In genomic region chr2:10132596-10132995, GRCh38 we compare ENCODE assay signal across 17 cellular contexts. TPM values are rescaled to one million over a fixed set of nuclear protein-coding genes. Genes with fewer than 3 reads are reported as not detected.
A peak's percentile ranks its signal among the peaks of the same experiment; 100 is the strongest.
DNase-seq lines count a peak whose midpoint lies in the region; ATAC-seq, FAIRE-seq and TF ChIP-seq lines count a peak whose summit lies in the region.
"Had no signal": no experiment of that assay in that cellular context is flagged by ENCODE, and none has a peak within 500 bp of the region (broad histone marks: within the 10 kb centered on the region; RNA-seq: fewer than 3 reads in every experiment).

No MANE protein-coding gene starts in this region.

- no peak overlapping the region for H3K56ac ChIP-seq in H1 (replicated peaks; ENCODE audit: insufficient read length, low read depth, low read length)

- H4K91ac ChIP-seq in H1 (replicated peaks; ENCODE audit: insufficient read length, low read length): no peak overlapping the region

- H2AK5ac ChIP-seq in H1 (ENCODE audit: low read depth, low read length): no peak overlapping the region

- H3K79me2 ChIP-seq in H1 (ENCODE audit: control insufficient read depth in 1 of 2, insufficient read depth in 2 of 2, low read length in 2 of 2): peaks cover 0 to 4% of the 10 kb centered on the region in 2 experiments; a peak in 1 of 4 replicates

- H3K14ac ChIP-seq in H1 (ENCODE audit: insufficient read length): no peak overlapping the region

- no peaks in the 10 kb centered on the region for H3K9me3 ChIP-seq in H1 (ENCODE audit: insufficient read depth in 2 of 2, low read depth in 1 of 2, low read length in 1 of 2)
- H3K9me3 ChIP-seq: esophagus muscularis mucosa, right atrium auricular region, stomach had no signal

- H2BK5ac ChIP-seq in H1 (ENCODE audit: low read depth, low read length): no peak overlapping the region

- H3K27me3 Mint-ChIP-seq in activated naive CD4-positive, alpha-beta T cell treated with anti-CD3 and anti-CD28 coated beads, Interleukin-2, amount 10 ng/mL, durations not matched to agents 7 days and 5 days: no peaks in the 10 kb centered on the region

- peak; percentile 5 for ATAC-seq in stimulated activated effector memory CD8-positive, alpha-beta T cell treated with anti-CD3 and anti-CD28 coated beads, Interleukin-12 subunit alpha, Interleukin-12 subunit beta, amount 100 ng/mL, for 72 hours
- ATAC-seq in GM21360 (IDR thresholded peaks at IDR 0.05; ENCODE audit: unreplicated experiment): no peak

- no peaks in the 10 kb centered on the region for H3K27me3 ChIP-seq in H1 (replicated peaks in 1 of 4; ENCODE audit: control insufficient read depth in 3 of 4, extremely low read depth in 1 of 4, insufficient read depth in 3 of 4, low read length in 3 of 4)
- H3K27me3 ChIP-seq: esophagus muscularis mucosa, right atrium auricular region, stomach had no signal

- peaks cover 7 to 11% of the 10 kb centered on the region in 2 experiments for H4K20me1 ChIP-seq in H1 (replicated peaks in 1 of 2; ENCODE audit: control insufficient read depth in 1 of 2, insufficient read depth in 2 of 2, low read length in 2 of 2)

- H3K79me1 ChIP-seq in H1 (ENCODE audit: low read depth, low read length): peaks cover 2% of the 10 kb centered on the region; the same call in 1 of the 2 replicates

- H3K9me3 Mint-ChIP-seq in activated naive CD4-positive, alpha-beta T cell treated with anti-CD3 and anti-CD28 coated beads, Interleukin-2, amount 10 ng/mL, durations not matched to agents 7 days and 5 days: no peaks in the 10 kb centered on the region
- H3K9me3 Mint-ChIP-seq in stimulated activated effector memory CD8-positive, alpha-beta T cell treated with anti-CD3 and anti-CD28 coated beads, Interleukin-12 subunit alpha, Interleukin-12 subunit beta, amount 100 ng/mL, for 72 hours: no peaks in the 10 kb centered on the region

- TF ChIP-seq CTCF in H1 (IDR thresholded peaks at IDR 0.05; ENCODE audit: control extremely low read depth in 1 of 3, insufficient read depth in 1 of 3, low read depth in 1 of 3, low read length in 3 of 3): no peak

- FAIRE-seq in H1 (lab: Jason Lieb, UNC): no peak
- FAIRE-seq: TTC549 had no signal

- H3K18ac ChIP-seq in H1 (ENCODE audit: extremely low read depth, low read length): no peak overlapping the region

- H2BK15ac ChIP-seq in H1 (ENCODE audit: low read length): no peak overlapping the region

- no peak overlapping the region for H2BK120ac ChIP-seq in H1 (replicated peaks; ENCODE audit: low read depth, low read length)

- peaks cover 2 to 16% (median 5%) of the 10 kb centered on the region in 4 experiments; a peak in 5 of 7 replicates for H3K4me1 ChIP-seq in H1 (replicated peaks in 1 of 4; ENCODE audit: control insufficient read depth in 3 of 4, insufficient read depth in 4 of 4, low read length in 3 of 4)
- H3K4me1 ChIP-seq: esophagus muscularis mucosa, right atrium auricular region had no signal

- no peak overlapping the region for H3K9ac ChIP-seq in H1 (replicated peaks in 1 of 4; ENCODE audit: extremely low read depth in 1 of 4, low read depth in 3 of 4, low read length in 3 of 4)
- H3K9ac ChIP-seq: KMS-11 had no signal

- peak overlapping the region; percentile 73 for H3K27ac Mint-ChIP-seq in activated naive CD4-positive, alpha-beta T cell treated with anti-CD3 and anti-CD28 coated beads, Interleukin-2, amount 10 ng/mL, durations not matched to agents 7 days and 5 days
- H3K27ac Mint-ChIP-seq in stimulated activated effector memory CD8-positive, alpha-beta T cell treated with anti-CD3 and anti-CD28 coated beads, Interleukin-12 subunit alpha, Interleukin-12 subunit beta, amount 100 ng/mL, for 72 hours: peak overlapping the region; percentile 2

- H3K27ac ChIP-seq in H1 (ENCODE audit: low read depth, low read length): no peak overlapping the region
- H3K27ac ChIP-seq: esophagus muscularis mucosa, KMS-11, right atrium auricular region, stomach had no signal

- TF ChIP-seq RAD21 in H1 (IDR thresholded peaks at IDR 0.05 in 1 of 2, conservative IDR thresholded peaks at IDR 0.05 in 1 of 2; ENCODE audit: low read depth in 2 of 2, low read length in 2 of 2): no peak

- H3K4me1 Mint-ChIP-seq in activated naive CD4-positive, alpha-beta T cell treated with anti-CD3 and anti-CD28 coated beads, Interleukin-2, amount 10 ng/mL, durations not matched to agents 7 days and 5 days: peaks cover 59% of the 10 kb centered on the region
- peaks cover 11% of the 10 kb centered on the region for H3K4me1 Mint-ChIP-seq in stimulated activated effector memory CD8-positive, alpha-beta T cell treated with anti-CD3 and anti-CD28 coated beads, Interleukin-12 subunit alpha, Interleukin-12 subunit beta, amount 100 ng/mL, for 72 hours

- H4K8ac ChIP-seq in H1 (ENCODE audit: extremely low read depth, insufficient read depth, low read length): no peak overlapping the region

- CTCF ChIA-PET in activated naive CD4-positive, alpha-beta T cell treated with anti-CD3 and anti-CD28 coated beads, Interleukin-2, amount 10 ng/mL, durations not matched to agents 7 days and 5 days (lab: Charles Lee): interaction anchor here (1.6 to 3.0 kb wide), 4 partner anchors 9 to 303 kb away, joined by 3 to 10 read pairs (median 4); no protein-coding TSS in a partner anchor
- CTCF ChIA-PET in H1 (lab: Charles Lee; ENCODE audit: partially characterized antibody): interaction anchor here (0.7 to 12.5 kb wide), 5 partner anchors 8 to 302 kb away, joined by 3 to 141 read pairs (median 9); no protein-coding TSS in a partner anchor

- no peak for DNase-seq in activated naive CD4-positive, alpha-beta T cell treated with anti-CD3 and anti-CD28 coated beads, Interleukin-2, amount 10 ng/mL, durations not matched to agents 7 days and 5 days
- no peak for DNase-seq in activated naive CD4-positive, alpha-beta T cell treated with anti-CD3 and anti-CD28 coated beads, Interleukin-2, amount 50 U/mL, for 16 hours
- DNase-seq in HK-2 (ENCODE audit: unreplicated experiment) (peak; percentile 45), H1 (ENCODE audit: low read depth in 1 of 2, low spot score in 2 of 2) (no peak)
- DNase-seq in stimulated activated effector memory CD8-positive, alpha-beta T cell treated with anti-CD3 and anti-CD28 coated beads, Interleukin-12 subunit alpha, Interleukin-12 subunit beta, amount 100 ng/mL, for 72 hours (ENCODE audit: low spot score in 2 of 2): no peak
- no peak for DNase-seq in stimulated activated CD4-positive, alpha-beta T cell treated with anti-CD3 and anti-CD28 coated beads, Interleukin-4, amount 100 ng/mL, for 4 hours
- DNase-seq: activated CD4-positive, alpha-beta T cell treated with anti-CD3 and anti-CD28 coated beads, Interleukin-2, amount 50 U/mL, for 48 hours; activated effector memory CD4-positive, alpha-beta T cell treated with Interleukin-2 at 50 U/mL for 16 hours; amniotic stem cell; caudate nucleus; nucleus accumbens; stomach had no signal

- peaks cover 19 to 58% (median 27%) of the 10 kb centered on the region in 4 experiments for H3K36me3 ChIP-seq in H1 (ENCODE audit: control insufficient read depth in 2 of 4, insufficient read depth in 4 of 4, low read length in 3 of 4)
- H3K36me3 ChIP-seq: esophagus muscularis mucosa, right atrium auricular region, stomach had no signal

- 86% methylated on average over 6 of the region's 6 CpGs; no CpG with 5 or more reads in 1 of the 2 experiments for WGBS in H1 (ENCODE audit: extremely low coverage in 1 of 2, insufficient coverage in 1 of 2, insufficient read length in 1 of 2, insufficient replicate concordance in 2 of 2, low coverage in 1 of 2, low lambda C conversion rate in 2 of 2, missing lambda C conversion rate in 1 of 2), 2 experiments

- TF ChIP-seq EP300 in H1 (IDR thresholded peaks at IDR 0.05; ENCODE audit: borderline replicate concordance in 1 of 2, low read depth in 2 of 2, low read length in 2 of 2): no peak

- no peak overlapping the region for H2AFZ ChIP-seq in H1 (ENCODE audit: low read length)

- no peak overlapping the region for H4K5ac ChIP-seq in H1 (ENCODE audit: insufficient read length, low read depth, low read length)

- no peak for TF ChIP-seq POLR2A in H1 (IDR thresholded peaks at IDR 0.05; ENCODE audit: control extremely low read depth in 1 of 2, low read depth in 2 of 2, low read length in 2 of 2)

- H3K4me2 ChIP-seq in H1 (ENCODE audit: insufficient read depth in 1 of 2, low read depth in 2 of 2, low read length in 2 of 2): peak overlapping the region in 1 of 2 experiments; percentile 11; a peak in 1 of 4 replicates
- H3K4me2 ChIP-seq: KMS-11 had no signal

- H3K4me3 Mint-ChIP-seq in activated naive CD4-positive, alpha-beta T cell treated with anti-CD3 and anti-CD28 coated beads, Interleukin-2, amount 10 ng/mL, durations not matched to agents 7 days and 5 days: no peak overlapping the region
- no peak overlapping the region for H3K4me3 Mint-ChIP-seq in stimulated activated effector memory CD8-positive, alpha-beta T cell treated with anti-CD3 and anti-CD28 coated beads, Interleukin-12 subunit alpha, Interleukin-12 subunit beta, amount 100 ng/mL, for 72 hours

- no peak overlapping the region for H3K4me3 ChIP-seq in H1 (ENCODE audit: extremely low read depth in 1 of 4, insufficient read depth in 2 of 4, low read depth in 3 of 4, low read length in 4 of 4)
- H3K4me3 ChIP-seq: esophagus muscularis mucosa, right atrium auricular region, stomach had no signal

- H3K36me3 Mint-ChIP-seq in activated naive CD4-positive, alpha-beta T cell treated with anti-CD3 and anti-CD28 coated beads, Interleukin-2, amount 10 ng/mL, durations not matched to agents 7 days and 5 days: peaks cover 72% of the 10 kb centered on the region
- peaks cover 75% of the 10 kb centered on the region for H3K36me3 Mint-ChIP-seq in stimulated activated effector memory CD8-positive, alpha-beta T cell treated with anti-CD3 and anti-CD28 coated beads, Interleukin-12 subunit alpha, Interleukin-12 subunit beta, amount 100 ng/mL, for 72 hours

- H3K23ac ChIP-seq in H1 (ENCODE audit: insufficient read length): no peak overlapping the region

- no peak overlapping the region for H2BK20ac ChIP-seq in H1 (ENCODE audit: low read length)

- POLR2A ChIA-PET in H1 (lab: Charles Lee; ENCODE audit: partially characterized antibody): interaction anchor here (0.8 to 8.5 kb wide), 7 partner anchors 7 to 316 kb away, joined by 3 to 87 read pairs (median 7); partner anchors contain the start of genes ODC1 and RRM2

- H3K4ac ChIP-seq in H1 (replicated peaks; ENCODE audit: insufficient read length, low read depth, low read length): no peak overlapping the region

- H2BK12ac ChIP-seq in H1 (ENCODE audit: low read depth, low read length): no peak overlapping the region

- no peaks in the 10 kb centered on the region for H3K23me2 ChIP-seq in H1 (ENCODE audit: low read depth, low read length)

RNA-seq across cellular contexts. Expression of gene RRM2, which starts 10.1 kb away (rescaled TPM):
- total RNA-seq in H1 (2021; fragmentation: NEBNext Ultra II Directional; extraction: Animal tissue kit (Norgen Biotek cat#: 25700)): 215 and 228 TPM in 2 replicates
- 37.7 and 58.8 TPM in 2 replicates for polyA plus RNA-seq in H1 (2011; rRNA removed)
- polyA plus RNA-seq in H1 (2011; cell fraction: cytosol; rRNA removed): 42.1 TPM
- 79.0 TPM for polyA plus RNA-seq in H1 (2011; cell fraction: nucleus; rRNA removed)
- polyA plus RNA-seq in H1 (2012, experiment 1 of 2): 130 to 156 TPM (median 139 TPM) in 4 replicates
- polyA plus RNA-seq in H1 (2012, experiment 2 of 2): 24.6 TPM
- polyA plus RNA-seq in H1 (2013, experiment 1 of 2): 102 TPM
- polyA plus RNA-seq in H1 (2013, experiment 2 of 2): 111 TPM
- 50.6 and 53.5 TPM in 2 replicates for polyA minus RNA-seq in H1 (2011; rRNA and poly(A)+ RNA removed)
- polyA minus RNA-seq in H1 (2011; cell fraction: cytosol; rRNA and poly(A)+ RNA removed): 104 TPM
- 131 TPM for polyA minus RNA-seq in H1 (2011; cell fraction: nucleus; rRNA and poly(A)+ RNA removed)

RNA-seq across cellular contexts. Expression of gene CYS1, which starts 52.4 kb away (rescaled TPM):
- total RNA-seq in H1 (2021; fragmentation: NEBNext Ultra II Directional; extraction: Animal tissue kit (Norgen Biotek cat#: 25700)): 0.13 and 0.25 TPM in 2 replicates
- polyA plus RNA-seq in H1 (2011; rRNA removed): 0.09 and 0.57 TPM in 2 replicates
- polyA plus RNA-seq in H1 (2011; cell fraction: cytosol; rRNA removed): 0.32 TPM
- polyA plus RNA-seq in H1 (2011; cell fraction: nucleus; rRNA removed): 0.47 TPM
- 0.16 to 0.46 TPM (median 0.30 TPM) in 4 replicates for polyA plus RNA-seq in H1 (2012, experiment 1 of 2)
- polyA plus RNA-seq in H1 (2012, experiment 2 of 2): 0.17 TPM
- 0.59 TPM for polyA plus RNA-seq in H1 (2013, experiment 1 of 2)
- polyA plus RNA-seq in H1 (2013, experiment 2 of 2): 0.28 TPM
- polyA minus RNA-seq in H1 (2011; rRNA and poly(A)+ RNA removed): 0.05 and 0.19 TPM in 2 replicates
- not detected for polyA minus RNA-seq in H1 (2011; cell fraction: cytosol; rRNA and poly(A)+ RNA removed)
- polyA minus RNA-seq in H1 (2011; cell fraction: nucleus; rRNA and poly(A)+ RNA removed): not detected
